Comparison of ENCODE assay signal across 8 cellular contexts in genomic region chr14:64763801-64764511, GRCh38. TPM values are rescaled to one million over a fixed set of nuclear protein-coding genes. Genes with fewer than 3 reads are reported as not detected.
DNase-seq lines count a peak whose midpoint lies in the region; ATAC-seq and TF ChIP-seq lines count a peak whose summit lies in the region.

No MANE protein-coding gene starts in this region.

- H3K4me3 Mint-ChIP-seq in Caco-2 (ENCODE audit: unreplicated experiment) (no peak overlapping the region), chondrocyte (ENCODE audit: unreplicated experiment) (peak overlapping the region; percentile 67)

- no TSS peak for BruUV-seq in Caco-2 (replicated peaks; lab: Mats Ljungman, UMichigan)

- H3K36me3 ChIP-seq in Caco-2 (ENCODE audit: control insufficient read depth, insufficient read depth, low read length) (no peaks in the 10 kb centered on the region), neuronal stem cell (replicated peaks in 1 of 2; ENCODE audit: control insufficient read depth in 2 of 2, insufficient read depth in 2 of 2, low read length in 2 of 2) (no peaks in the 10 kb centered on the region), upper lobe of left lung (no peaks in the 10 kb centered on the region)

- no peak overlapping the region for H2BK120ac ChIP-seq in neuronal stem cell (ENCODE audit: low read depth, low read length)

- no peak overlapping the region for H2BK12ac ChIP-seq in neuronal stem cell (ENCODE audit: low read length)

- TF ChIP-seq EP300 in upper lobe of left lung (IDR thresholded peaks at IDR 0.05), result no peak

- peaks cover 46% of the 10 kb centered on the region for H3K4me1 ChIP-seq in Caco-2
- peaks cover 5 to 32% of the 10 kb centered on the region in 2 donors for H3K4me1 ChIP-seq in neuronal stem cell (ENCODE audit: control insufficient read depth in 2 of 2, insufficient read depth in 1 of 2, low read depth in 1 of 2, low read length in 2 of 2)
- H3K4me1 ChIP-seq in upper lobe of left lung, result peaks cover 13 to 33% (median 18%) of the 10 kb centered on the region in 4 donors

- in situ Hi-C loops in KBM-7 (cut with MboI; ENCODE audit: low pct_unique_long_range_greater_than_20kb, low sequenced_read_pairs), result loop anchor here (10.0 kb wide), 1 partner anchor 89 kb away; no protein-coding TSS in a partner anchor

- no peak for TF ChIP-seq POLR2A in upper lobe of left lung (IDR thresholded peaks at IDR 0.05)

- H3K79me1 ChIP-seq in neuronal stem cell (ENCODE audit: low read depth, low read length), result no peaks in the 10 kb centered on the region

- no peak overlapping the region for H3K9ac ChIP-seq in neuronal stem cell (ENCODE audit: low read depth, low read length, poor library complexity)

- no peak for ATAC-seq in upper lobe of left lung (ENCODE audit: low FRiP score in 2 of 2)
- no peak for ATAC-seq in HG03196 (IDR thresholded peaks at IDR 0.05; ENCODE audit: unreplicated experiment)
- ATAC-seq in HG03460 (IDR thresholded peaks at IDR 0.05; ENCODE audit: unreplicated experiment), result no peak
- ATAC-seq in GM19452 (IDR thresholded peaks at IDR 0.05; ENCODE audit: unreplicated experiment), result no peak

- intact Hi-C loops in Caco-2 (cut with micrococcal nuclease; ENCODE audit: unreplicated experiment), result loop anchor here (1.0 to 5.0 kb wide), 4 partner anchors 93 to 422 kb away; partner anchors contain the start of gene HSPA2

- H3K27ac ChIP-seq in neuronal stem cell (replicated peaks; ENCODE audit: low read length), result no peak overlapping the region
- peak overlapping the region in 2 of 4 donors; percentile 11 to 12 for H3K27ac ChIP-seq in upper lobe of left lung

- no peak overlapping the region for H3K4me2 ChIP-seq in neuronal stem cell (ENCODE audit: insufficient read depth, low read length, poor library complexity, severe bottlenecking)

- H4K8ac ChIP-seq in neuronal stem cell (ENCODE audit: low read depth, low read length), result no peak overlapping the region

- H3K27me3 Mint-ChIP-seq in Caco-2 (ENCODE audit: insufficient read depth, unreplicated experiment) (no peaks in the 10 kb centered on the region), chondrocyte (ENCODE audit: low read depth) (no peaks in the 10 kb centered on the region)

- H3K14ac ChIP-seq in neuronal stem cell (ENCODE audit: low read length), result no peak overlapping the region

- H3K18ac ChIP-seq in neuronal stem cell (ENCODE audit: low read length), result peak overlapping the region; percentile 38

- H2BK5ac ChIP-seq in neuronal stem cell (ENCODE audit: low read length), result no peak overlapping the region

- TF ChIP-seq CTCF in Caco-2 (IDR thresholded peaks at IDR 0.05; ENCODE audit: insufficient read depth in 1 of 2, low read depth in 1 of 2, low read length in 1 of 2, severe bottlenecking in 1 of 2, unreplicated experiment in 1 of 2) (peak; percentile 27 to 39), chondrocyte (IDR thresholded peaks at IDR 0.05) (peak; percentile 50), upper lobe of left lung (IDR thresholded peaks at IDR 0.05) (no peak)

- peak; percentile 59 to 64 for DNase-seq in Caco-2
- DNase-seq in KBM-7, result peak; percentile 58
- peak; percentile 70 for DNase-seq in chondrocyte (ENCODE audit: low spot score)
- DNase-seq in neuronal stem cell (ENCODE audit: low spot score), result no peak
- no peak for DNase-seq in upper lobe of left lung

- H3K36me3 Mint-ChIP-seq in Caco-2 (ENCODE audit: insufficient read depth, unreplicated experiment) (peaks cover 14% of the 10 kb centered on the region), chondrocyte (ENCODE audit: low read depth) (peaks cover 2% of the 10 kb centered on the region)

- no peaks in the 10 kb centered on the region for H3K9me3 ChIP-seq in Caco-2
- no peaks in the 10 kb centered on the region for H3K9me3 ChIP-seq in neuronal stem cell (replicated peaks in 1 of 2; ENCODE audit: control insufficient read depth in 2 of 2, insufficient read depth in 1 of 2, low read depth in 1 of 2, low read length in 2 of 2)
- no peaks in the 10 kb centered on the region for H3K9me3 ChIP-seq in upper lobe of left lung

- H2AFZ ChIP-seq in neuronal stem cell (ENCODE audit: low read length), result peak overlapping the region; percentile 92

- peak overlapping the region; percentile 50 for H3K23ac ChIP-seq in neuronal stem cell (ENCODE audit: low read depth, low read length, poor library complexity)

- no peak overlapping the region for H4K91ac ChIP-seq in neuronal stem cell (ENCODE audit: low read depth, low read length, poor library complexity)

- WGBS in neuronal stem cell (ENCODE audit: extremely low coverage in 2 of 2, insufficient read length in 2 of 2, insufficient replicate concordance in 1 of 2), 2 donors, result no CpG with 5 or more reads among the region's 17 CpGs
- 60 to 62% methylated on average over 17 of the region's 17 CpGs for WGBS in upper lobe of left lung, 2 donors

- no peak overlapping the region for H3K4ac ChIP-seq in neuronal stem cell (ENCODE audit: low read length)

- H3K27me3 ChIP-seq in Caco-2 (replicated peaks; ENCODE audit: control insufficient read depth, insufficient read depth, low read length), result no peaks in the 10 kb centered on the region
- H3K27me3 ChIP-seq in neuronal stem cell (ENCODE audit: control insufficient read depth in 3 of 3, insufficient read depth in 3 of 3, low read depth in 1 of 3, low read length in 3 of 3), result peaks cover 0 to 71% (median 4%) of the 10 kb centered on the region in 3 experiments
- no peaks in the 10 kb centered on the region for H3K27me3 ChIP-seq in upper lobe of left lung

- H3K9me3 Mint-ChIP-seq in Caco-2 (ENCODE audit: unreplicated experiment), result no peaks in the 10 kb centered on the region
- no peaks in the 10 kb centered on the region for H3K9me3 Mint-ChIP-seq in chondrocyte (ENCODE audit: low read depth)

- H2BK15ac ChIP-seq in neuronal stem cell (ENCODE audit: low read length), result no peak overlapping the region

- CTCF ChIA-PET in Caco-2 (lab: Charles Lee), result interaction anchor here (0.6 to 2.0 kb wide), 19 partner anchors 10 to 420 kb away, joined by 3 to 12 read pairs (median 4); no protein-coding TSS in a partner anchor

- H3K27ac Mint-ChIP-seq in Caco-2 (ENCODE audit: unreplicated experiment) (no peak overlapping the region), chondrocyte (ENCODE audit: unreplicated experiment) (peak overlapping the region; percentile 89)

- H3K4me3 ChIP-seq in Caco-2 (ENCODE audit: low read depth, low read length), result no peak overlapping the region
- no peak overlapping the region for H3K4me3 ChIP-seq in neuronal stem cell (ENCODE audit: low read length in 2 of 2)
- no peak overlapping the region for H3K4me3 ChIP-seq in upper lobe of left lung

- H3K4me1 Mint-ChIP-seq in Caco-2 (ENCODE audit: low read depth, unreplicated experiment) (peaks cover 49% of the 10 kb centered on the region), chondrocyte (ENCODE audit: low read depth) (peaks cover 59% of the 10 kb centered on the region)

- H2AK5ac ChIP-seq in neuronal stem cell (ENCODE audit: low read depth, low read length), result no peak overlapping the region

- POLR2A ChIA-PET in Caco-2 (lab: Charles Lee), result no interaction called here

RNA-seq across cellular contexts. Expression of gene PLEKHG3, which starts 59.7 kb away (rescaled TPM):
- total RNA-seq in Caco-2 (2022) (85.9 and 90.8 TPM in 2 replicates), chondrocyte (46.3 to 133 TPM (median 131 TPM) in 3 replicates), upper lobe of left lung (10 to 100 TPM; 12.8 to 49.2 (median 34.8) TPM)
- 66.9 TPM for polyA plus RNA-seq in neuronal stem cell (2013, experiment 1 of 2)
- polyA plus RNA-seq in neuronal stem cell (2013, experiment 2 of 2), result 64.7 TPM

Comparison
In these comparisons a context has a peak if more than half of its experiments do, and no peak if none do; other contexts are left out.
1. DNase-seq: peak in Caco-2 (2 of 2), KBM-7 (single experiment) and chondrocyte (single experiment); none in neuronal stem cell (single experiment) and upper lobe of left lung (0 of 2).
2. CTCF ChIP-seq: peak in Caco-2 (2 of 2) and chondrocyte (single experiment); none in upper lobe of left lung (0 of 6).